ENCODE assay signal across 11 cellular contexts in genomic region chr1:22995774-22996173, GRCh38. TPM values are rescaled to one million over a fixed set of nuclear protein-coding genes. Genes with fewer than 3 reads are reported as not detected.
"Had no signal": no experiment of that assay in that cellular context is flagged by ENCODE, and none has a peak within 500 bp of the region (broad histone marks: within the 10 kb centered on the region; RNA-seq: fewer than 3 reads in every experiment).

No MANE protein-coding gene starts in this region.

- H3K27ac ChIP-seq: GM23248 had no signal

- H3K36me3 ChIP-seq: HAP-1 had no signal

- H2AFZ ChIP-seq: GM23248, GM23338 had no signal

- H3K4me2 ChIP-seq: GM23338 had no signal

- H3K4me3 ChIP-seq: GM23248, GM23338, HAP-1 had no signal

- FAIRE-seq: H1, H54 had no signal

- H3K4me1 ChIP-seq: HAP-1 had no signal

- DNase-seq: GM23248, GOT3, H7, H9, HCEC 1CT, HFFc6 had no signal

RNA-seq across cellular contexts. Expression of gene TEX46, which starts 19.9 kb away (rescaled TPM):
- total RNA-seq: GM23248, GM23338, H1, H4, H7, H9, HFFc6 had no signal

RNA-seq across cellular contexts. Expression of gene LACTBL1, which starts 23.1 kb away (rescaled TPM):
- total RNA-seq: GM23248, GM23338, H1, H4, H7, H9, HFFc6 had no signal
